ENCODE assay signal across 14 cellular contexts in genomic region chrX:10085223-10085622, GRCh38.
DNase-seq lines count a peak whose midpoint lies in the region; ATAC-seq and TF ChIP-seq lines count a peak whose summit lies in the region.
"Had no signal": no experiment of that assay in that cellular context is flagged by ENCODE, and none has a peak within 500 bp of the region (broad histone marks: within the 10 kb centered on the region; RNA-seq: fewer than 3 reads in every experiment).

No MANE protein-coding gene starts in this region.

- intact Hi-C loops in Calu3 (cut with micrococcal nuclease; ENCODE audit: unreplicated experiment), result no loop called here

- H3K4me1 Mint-ChIP-seq in T-helper 17 cell, result peaks cover 13% of the 10 kb centered on the region
- peaks cover 29 to 55% (median 36%) of the 10 kb centered on the region in 3 donors for H3K4me1 Mint-ChIP-seq in naive B cell
- H3K4me1 Mint-ChIP-seq in endothelial cell (ENCODE audit: unreplicated experiment), result peaks cover 14% of the 10 kb centered on the region
- no peaks in the 10 kb centered on the region for H3K4me1 Mint-ChIP-seq in Calu3 (ENCODE audit: low read depth, unreplicated experiment)

- peak; percentile 45 for ATAC-seq in GM21717 (IDR thresholded peaks at IDR 0.05; ENCODE audit: unreplicated experiment)
- peak; percentile 59 for ATAC-seq in T-helper 17 cell
- ATAC-seq in naive B cell (ENCODE audit: low read depth in 2 of 2), result peak; percentile 36 to 44
- ATAC-seq: SK-N-SH treated with all-trans-retinoic acid at 6 μM for 48 hours had no signal

- TF ChIP-seq CTCF in GM12865 (IDR thresholded peaks at IDR 0.05; ENCODE audit: insufficient read depth, low read depth, low read length, missing control alignments), result no peak
- no peak for TF ChIP-seq CTCF in RWPE1 (conservative IDR thresholded peaks at IDR 0.05; ENCODE audit: low read depth)
- no peak for TF ChIP-seq CTCF in endothelial cell (IDR thresholded peaks at IDR 0.05; ENCODE audit: unreplicated experiment)
- TF ChIP-seq CTCF in Calu3 (IDR thresholded peaks at IDR 0.05; ENCODE audit: unreplicated experiment), result no peak

- BruUV-seq in Calu3 (replicated peaks; lab: Mats Ljungman, UMichigan), result no TSS peak

- CTCF ChIA-PET in RWPE1 (lab: Yijun Ruan, JAX), result no interaction called here
- CTCF ChIA-PET in Calu3 (lab: Charles Lee), result interaction anchor here (0.6 kb wide), 1 partner anchor 28 kb away, joined by 5 read pairs; no protein-coding TSS in a partner anchor

- H3K27ac Mint-ChIP-seq in T-helper 17 cell (peak overlapping the region; percentile 89), naive B cell (no peak overlapping the region), endothelial cell (ENCODE audit: unreplicated experiment) (no peak overlapping the region), Calu3 (ENCODE audit: unreplicated experiment) (no peak overlapping the region)
- H3K27ac Mint-ChIP-seq: activated T-helper 2 cell treated with anti-CD3 and anti-CD28 coated beads, Interferon-gamma antibody, Interleukin-2, Interleukin-4, amounts not matched to agents 10 μg/mL and 5 μg/mL and 100 μg/mL, durations not matched to agents 14 hours and 24 hours and 36 hours had no signal

- H3K36me3 Mint-ChIP-seq in T-helper 17 cell (ENCODE audit: low read depth), result no peaks in the 10 kb centered on the region
- H3K36me3 Mint-ChIP-seq in naive B cell, result no peaks in the 10 kb centered on the region
- peaks cover 3% of the 10 kb centered on the region for H3K36me3 Mint-ChIP-seq in endothelial cell (ENCODE audit: low read depth, unreplicated experiment)
- peaks cover 11% of the 10 kb centered on the region for H3K36me3 Mint-ChIP-seq in Calu3 (ENCODE audit: insufficient read depth, unreplicated experiment)

- DNase-seq in GM12865 (ENCODE audit: low read depth) (peak; percentile 43), T-helper 17 cell (no peak), naive B cell (no peak), RWPE1 (ENCODE audit: low spot score) (no peak), DMS153 (lab: John Stamatoyannopoulos, UW) (no peak), endothelial cell (ENCODE audit: low spot score) (no peak), Calu3 (no peak)
- DNase-seq: GDM1; NCI-H69; stimulated activated CD4-positive, alpha-beta T cell treated with anti-CD3 and anti-CD28 coated beads, Interleukin-2, amount 100 ng/mL, for 24 hours had no signal

- H3K9me3 Mint-ChIP-seq in naive B cell (peaks cover 0 to 7% (median 0%) of the 10 kb centered on the region in 7 donors), endothelial cell (ENCODE audit: unreplicated experiment) (no peaks in the 10 kb centered on the region), Calu3 (ENCODE audit: low read depth, unreplicated experiment) (no peaks in the 10 kb centered on the region)
- H3K9me3 Mint-ChIP-seq: activated T-helper 2 cell treated with anti-CD3 and anti-CD28 coated beads, Interferon-gamma antibody, Interleukin-2, Interleukin-4, amounts not matched to agents 10 μg/mL and 5 μg/mL and 100 μg/mL, durations not matched to agents 14 hours and 24 hours and 36 hours had no signal

- no peaks in the 10 kb centered on the region for H3K9me3 ChIP-seq in T-helper 17 cell (ENCODE audit: control insufficient read depth, low read length, poor library complexity, severe bottlenecking)

- H3K4me3 Mint-ChIP-seq in T-helper 17 cell, result peak overlapping the region; percentile 9
- H3K4me3 Mint-ChIP-seq in naive B cell, result peak overlapping the region in 4 of 8 donors; percentile 24 to 55 (median 44)
- H3K4me3 Mint-ChIP-seq in endothelial cell (ENCODE audit: unreplicated experiment), result no peak overlapping the region
- H3K4me3 Mint-ChIP-seq in Calu3 (ENCODE audit: low read depth, unreplicated experiment), result no peak overlapping the region

- no peaks in the 10 kb centered on the region for H3K27me3 Mint-ChIP-seq in T-helper 17 cell
- H3K27me3 Mint-ChIP-seq in naive B cell, result no peaks in the 10 kb centered on the region
- no peaks in the 10 kb centered on the region for H3K27me3 Mint-ChIP-seq in endothelial cell (ENCODE audit: unreplicated experiment)
- no peaks in the 10 kb centered on the region for H3K27me3 Mint-ChIP-seq in Calu3 (ENCODE audit: unreplicated experiment)

- H3K4me3 ChIP-seq in GM12865 (ENCODE audit: low read depth, low read length), result no peak overlapping the region

- H3K27ac ChIP-seq in RWPE1, result no peak overlapping the region
- H3K27ac ChIP-seq: KMS-11 had no signal

- POLR2A ChIA-PET in RWPE1 (lab: Yijun Ruan, JAX; ENCODE audit: low non-redundant PET), result no interaction called here
